In genomic region chr2:72183466-72183865, GRCh38 we compare ENCODE assay signal across 16 cellular contexts. TPM values are rescaled to one million over a fixed set of nuclear protein-coding genes. Genes with fewer than 3 reads are reported as not detected.
DNase-seq lines count a peak whose midpoint lies in the region; ATAC-seq and TF ChIP-seq lines count a peak whose summit lies in the region.
"Had no signal": no experiment of that assay in that cellular context is flagged by ENCODE, and none has a peak within 500 bp of the region (broad histone marks: within the 10 kb centered on the region; RNA-seq: fewer than 3 reads in every experiment).

No MANE protein-coding gene starts in this region.

- H3K9ac ChIP-seq in mucosa of rectum (ENCODE audit: low read depth in 1 of 2, low read length in 2 of 2): no peak overlapping the region
- H3K9ac ChIP-seq: BLaER1 had no signal

- no peak for TF ChIP-seq CTCF in esophagus muscularis mucosa (IDR thresholded peaks at IDR 0.05)
- TF ChIP-seq CTCF in HFFc6 (IDR thresholded peaks at IDR 0.05): no peak

- H3K27me3 Mint-ChIP-seq in HFFc6 (ENCODE audit: insufficient read depth): no peaks in the 10 kb centered on the region
- H3K27me3 Mint-ChIP-seq: CD4-positive, alpha-beta memory T cell had no signal

- no peak for TF ChIP-seq POLR2A in esophagus muscularis mucosa (IDR thresholded peaks at IDR 0.05; ENCODE audit: low read depth)

- H3K27ac Mint-ChIP-seq in HFFc6: no peak overlapping the region
- H3K27ac Mint-ChIP-seq: CD14-positive monocyte; CD4-positive, alpha-beta memory T cell; H9 had no signal

- WGBS in esophagus muscularis mucosa: 96% methylated on average over 2 of the region's 2 CpGs

- intact Hi-C loops in esophagus muscularis mucosa (cut with DNase I): no loop called here

- no peak overlapping the region for H3K4me3 Mint-ChIP-seq in HFFc6
- H3K4me3 Mint-ChIP-seq: CD14-positive monocyte; CD4-positive, alpha-beta memory T cell; H9 had no signal

- H3K27ac ChIP-seq in esophagus muscularis mucosa (replicated peaks in 1 of 4) (no peak overlapping the region), mucosa of rectum (ENCODE audit: low read depth in 2 of 2, low read length in 2 of 2) (peak overlapping the region; percentile 73 to 84)
- H3K27ac ChIP-seq: BLaER1, HL-60 had no signal

- H3K4me3 ChIP-seq in esophagus muscularis mucosa (no peak overlapping the region), mucosa of rectum (ENCODE audit: low read length in 2 of 2) (no peak overlapping the region)
- H3K4me3 ChIP-seq: BLaER1, GM12878 had no signal

- no peaks in the 10 kb centered on the region for H3K4me1 Mint-ChIP-seq in HFFc6 (ENCODE audit: low read depth)
- H3K4me1 Mint-ChIP-seq: CD14-positive monocyte; CD4-positive, alpha-beta memory T cell had no signal

- H3K36me3 ChIP-seq in esophagus muscularis mucosa (peaks cover 0 to 13% (median 12%) of the 10 kb centered on the region in 4 donors), mucosa of rectum (ENCODE audit: control insufficient read depth in 2 of 2, insufficient read depth in 2 of 2, low read length in 2 of 2) (peaks cover 0 to 4% of the 10 kb centered on the region in 2 donors)

- H3K9me3 Mint-ChIP-seq in HFFc6: no peaks in the 10 kb centered on the region
- H3K9me3 Mint-ChIP-seq: H9 had no signal

- no peaks in the 10 kb centered on the region for H3K27me3 ChIP-seq in esophagus muscularis mucosa
- H3K27me3 ChIP-seq in mucosa of rectum (ENCODE audit: control insufficient read depth in 2 of 2, insufficient read depth in 2 of 2, low read length in 2 of 2): no peaks in the 10 kb centered on the region
- H3K27me3 ChIP-seq: BLaER1 had no signal

- in situ Hi-C loops in G401 (cut with HindIII; ENCODE audit: low sequenced_read_pairs): no loop called here

- DNase-seq in G401 (ENCODE audit: low spot score) (peak; percentile 63), cerebellar cortex (ENCODE audit: low spot score) (peak; percentile 54), esophagus muscularis mucosa (ENCODE audit: extremely low spot score) (peak; percentile 42), HFFc6 (no peak), NCI-H146 treated with DMSO at 0.1 percent for 48 hours (lab: John Stamatoyannopoulos, UW; ENCODE audit: unreplicated experiment) (no peak), NCI-H226 (no peak)
- DNase-seq: 8988T; CD4-positive, alpha-beta memory T cell; DMS79 treated with DMSO at 0.1 percent for 48 hours; H9 had no signal

- no peak for TF ChIP-seq EP300 in esophagus muscularis mucosa (IDR thresholded peaks at IDR 0.05)

- H3K36me3 Mint-ChIP-seq in HFFc6 (ENCODE audit: low read depth): peaks cover 9% of the 10 kb centered on the region; the same call in 1 of the 2 replicates
- H3K36me3 Mint-ChIP-seq: CD14-positive monocyte had no signal

- H3K4me1 ChIP-seq in esophagus muscularis mucosa (peaks cover 0 to 11% (median 6%) of the 10 kb centered on the region in 4 donors), mucosa of rectum (ENCODE audit: control insufficient read depth in 2 of 2, insufficient read depth in 2 of 2, low read length in 2 of 2) (peaks cover 5 to 20% of the 10 kb centered on the region in 2 donors)
- H3K4me1 ChIP-seq: BLaER1 had no signal

- H3K9me3 ChIP-seq in esophagus muscularis mucosa: no peaks in the 10 kb centered on the region
- no peaks in the 10 kb centered on the region for H3K9me3 ChIP-seq in mucosa of rectum (ENCODE audit: control insufficient read depth in 2 of 2, low read length in 2 of 2)

- no peak for ATAC-seq in HG02678 (IDR thresholded peaks at IDR 0.05; ENCODE audit: unreplicated experiment)
- ATAC-seq: GM12878 had no signal

RNA-seq across cellular contexts. Expression of gene CYP26B1, which starts 35.8 kb away (rescaled TPM):
- total RNA-seq in G401 (2014; rRNA removed; shearing (Covaris generic)): 0.18 TPM in 1 of 2 replicates, not detected in the other
- 1 to 10 TPM; 1.2 to 3.6 (median 2.4) TPM for total RNA-seq in esophagus muscularis mucosa
- total RNA-seq in HFFc6 (2021; fragmentation: NEBNext Ultra II Directional; extraction: Animal tissue kit (Norgen Biotek cat#: 25700)): under 1 TPM in 5 of 6 experiments, not detected in 1; 0.05 to 0.66 (median 0.14) TPM
- total RNA-seq: CD4-positive, alpha-beta memory T cell; GM12878 had no signal

Comparison
In these comparisons a context has a peak if more than half of its experiments do, and no peak if none do; other contexts are left out.
1. DNase-seq: peak in G401 (single experiment), cerebellar cortex (single experiment) and esophagus muscularis mucosa (single experiment); none in HFFc6 (single experiment), NCI-H146 treated with DMSO at 0.1 percent for 48 hours (single experiment) and NCI-H226 (single experiment).
2. H3K27ac ChIP-seq: peak in mucosa of rectum (2 of 2); none in esophagus muscularis mucosa (0 of 4).